14 cellular contexts compared by ENCODE assay signal in genomic region chr12:121511931-121512330, GRCh38.
DNase-seq lines count a peak whose midpoint lies in the region; ATAC-seq and TF ChIP-seq lines count a peak whose summit lies in the region.
"Had no signal": no experiment of that assay in that cellular context is flagged by ENCODE, and none has a peak within 500 bp of the region (broad histone marks: within the 10 kb centered on the region; RNA-seq: fewer than 3 reads in every experiment).

No MANE protein-coding gene starts in this region.

- H3K27me3 ChIP-seq in brain microvascular endothelial cell (replicated peaks), result no peaks in the 10 kb centered on the region

- no peaks in the 10 kb centered on the region for H3K27me3 Mint-ChIP-seq in natural killer cell (ENCODE audit: low read depth in 2 of 2)
- H3K27me3 Mint-ChIP-seq in natural killer cell treated with Interleukin-12 subunit alpha and Interleukin-12 subunit beta and Interleukin-15 and Interleukin-18, amount 100 ng/mL, for 72 hours, result no peaks in the 10 kb centered on the region
- H3K27me3 Mint-ChIP-seq: CD4-positive, alpha-beta T cell had no signal

- H3K36me3 ChIP-seq in brain microvascular endothelial cell (replicated peaks), result no peaks in the 10 kb centered on the region

- H3K4me3 ChIP-seq in brain microvascular endothelial cell (ENCODE audit: low read depth, low read length), result no peak overlapping the region

- ATAC-seq in natural killer cell (no peak), HG02588 (IDR thresholded peaks at IDR 0.05; ENCODE audit: unreplicated experiment) (no peak)
- ATAC-seq in natural killer cell treated with Interleukin-12 subunit alpha and Interleukin-12 subunit beta and Interleukin-15 and Interleukin-18, amount 100 ng/mL, for 72 hours, result no peak

- H3K9me3 Mint-ChIP-seq in natural killer cell, result no peaks in the 10 kb centered on the region
- no peaks in the 10 kb centered on the region for H3K9me3 Mint-ChIP-seq in natural killer cell treated with Interleukin-12 subunit alpha and Interleukin-12 subunit beta and Interleukin-15 and Interleukin-18, amount 100 ng/mL, for 72 hours
- H3K9me3 Mint-ChIP-seq: CD4-positive, alpha-beta T cell; HFFc6 had no signal

- no peak overlapping the region for H3K4me3 Mint-ChIP-seq in natural killer cell
- H3K4me3 Mint-ChIP-seq in natural killer cell treated with Interleukin-12 subunit alpha and Interleukin-12 subunit beta and Interleukin-15 and Interleukin-18, amount 100 ng/mL, for 72 hours, result no peak overlapping the region
- H3K4me3 Mint-ChIP-seq: CD4-positive, alpha-beta T cell; HFFc6 had no signal

- H3K27ac Mint-ChIP-seq in natural killer cell, result peak overlapping the region; percentile 34 to 51
- H3K27ac Mint-ChIP-seq in natural killer cell treated with Interleukin-12 subunit alpha and Interleukin-12 subunit beta and Interleukin-15 and Interleukin-18, amount 100 ng/mL, for 72 hours, result no peak overlapping the region
- H3K27ac Mint-ChIP-seq: CD4-positive, alpha-beta T cell; HFFc6 had no signal

- intact Hi-C loops in natural killer cell (cut with micrococcal nuclease), result no loop called here

- H3K36me3 Mint-ChIP-seq in natural killer cell, result peaks cover 7% of the 10 kb centered on the region
- H3K36me3 Mint-ChIP-seq in natural killer cell treated with Interleukin-12 subunit alpha and Interleukin-12 subunit beta and Interleukin-15 and Interleukin-18, amount 100 ng/mL, for 72 hours, result no peaks in the 10 kb centered on the region

- in situ Hi-C loops in brain microvascular endothelial cell (cut with HindIII; ENCODE audit: low pct_ligation_motif_present, low sequenced_read_pairs), result no loop called here

- no peak for TF ChIP-seq CTCF in natural killer cell (IDR thresholded peaks at IDR 0.05)
- no peak for TF ChIP-seq CTCF in brain microvascular endothelial cell (IDR thresholded peaks at IDR 0.05; ENCODE audit: low read depth, low read length, missing control alignments)
- no peak for TF ChIP-seq CTCF in GM10266 (IDR thresholded peaks at IDR 0.05; ENCODE audit: control insufficient read depth, insufficient read depth, low read depth, missing control alignments)

- peaks cover 7 to 14% of the 10 kb centered on the region in 2 donors for H3K4me1 Mint-ChIP-seq in natural killer cell
- H3K4me1 Mint-ChIP-seq in natural killer cell treated with Interleukin-12 subunit alpha and Interleukin-12 subunit beta and Interleukin-15 and Interleukin-18, amount 100 ng/mL, for 72 hours (ENCODE audit: low read depth in 2 of 2), result peaks cover 12 to 15% of the 10 kb centered on the region in 2 donors

- H3K27ac ChIP-seq in brain microvascular endothelial cell, result peak overlapping the region; percentile 58

- DNase-seq in natural killer cell (no peak), brain microvascular endothelial cell (peak; percentile 35), hepatic stellate cell (ENCODE audit: low spot score) (peak; percentile 57), GM10266 (ENCODE audit: extremely low spot score) (no peak), iPS-NIHi7 (ENCODE audit: extremely low spot score) (no peak)
- no peak for DNase-seq in natural killer cell treated with Interleukin-12 subunit alpha and Interleukin-12 subunit beta and Interleukin-15 and Interleukin-18, amount 100 ng/mL, for 72 hours (ENCODE audit: low spot score)
- no peak for DNase-seq in effector CD8-positive, alpha-beta T cell (lab: John Stamatoyannopoulos, UW)
- DNase-seq: ACHN; Calu3; CD4-positive, alpha-beta T cell; DMS 273 treated with DMSO at 0.1 percent for 48 hours; HCEC 1CT; HFFc6 had no signal

Comparison
In these comparisons a context has a peak if more than half of its experiments do, and no peak if none do; other contexts are left out.
1. H3K27ac Mint-ChIP-seq: peak in natural killer cell (2 of 2); none in natural killer cell treated with Interleukin-12 subunit alpha and Interleukin-12 subunit beta and Interleukin-15 and Interleukin-18, amount 100 ng/mL, for 72 hours (0 of 2).
2. DNase-seq: peak in brain microvascular endothelial cell (single experiment) and hepatic stellate cell (single experiment); none in natural killer cell (single experiment), natural killer cell treated with Interleukin-12 subunit alpha and Interleukin-12 subunit beta and Interleukin-15 and Interleukin-18, amount 100 ng/mL, for 72 hours (single experiment), GM10266 (single experiment), iPS-NIHi7 (single experiment) and effector CD8-positive, alpha-beta T cell (single experiment).